ENCODE assay signal across 18 cellular contexts in genomic region chr1:13760921-13761320, GRCh38.
DNase-seq lines count a peak whose midpoint lies in the region; ATAC-seq and TF ChIP-seq lines count a peak whose summit lies in the region.
"Had no signal": no experiment of that assay in that cellular context is flagged by ENCODE, and none has a peak within 500 bp of the region (broad histone marks: within the 10 kb centered on the region; RNA-seq: fewer than 3 reads in every experiment).

No MANE protein-coding gene starts in this region.

- H3K9ac ChIP-seq in PC-3 (ENCODE audit: low read length) (no peak overlapping the region), parathyroid adenoma (no peak overlapping the region)

- CTCF ChIA-PET in PC-3 (lab: Charles Lee): interaction anchor here (0.5 kb wide), 1 partner anchor 12 kb away, joined by 3 read pairs; no protein-coding TSS in a partner anchor

- H3K36me3 Mint-ChIP-seq in activated T-cell treated with anti-CD3 and anti-CD28 coated beads, Interleukin-2, amount 50 U/mL, for 4 hours (ENCODE audit: insufficient read depth): peaks cover 5% of the 10 kb centered on the region

- no peaks in the 10 kb centered on the region for H3K9me2 ChIP-seq in PC-3 (replicated peaks; ENCODE audit: low read length)

- H3K27me3 Mint-ChIP-seq in activated T-cell treated with anti-CD3 and anti-CD28 coated beads, Interleukin-2, amount 50 U/mL, for 4 hours (ENCODE audit: low read depth): no peaks in the 10 kb centered on the region

- no TSS peak for BruUV-seq in PC-3 (replicated peaks; lab: Mats Ljungman, UMichigan)

- no peak overlapping the region for H3K4me2 ChIP-seq in PC-3 (ENCODE audit: low read length)
- H3K4me2 ChIP-seq in parathyroid adenoma (ENCODE audit: low read length): peak overlapping the region; percentile 9

- TF ChIP-seq CTCF in PC-3 (conservative IDR thresholded peaks at IDR 0.05; ENCODE audit: low read depth, low read length): no peak
- TF ChIP-seq CTCF in parathyroid adenoma (IDR thresholded peaks at IDR 0.05): no peak

- no peaks in the 10 kb centered on the region for H3K9me3 ChIP-seq in PC-3 (ENCODE audit: low read length)
- no peaks in the 10 kb centered on the region for H3K9me3 ChIP-seq in parathyroid adenoma (ENCODE audit: control insufficient read depth, low read length)
- H3K9me3 ChIP-seq: mucosa of descending colon, thoracic aorta had no signal

- no peak overlapping the region for H3K4me3 ChIP-seq in PC-3 (ENCODE audit: low read length)
- H3K4me3 ChIP-seq in parathyroid adenoma (ENCODE audit: low read depth, low read length): no peak overlapping the region
- H3K4me3 ChIP-seq: mucosa of descending colon, thoracic aorta had no signal

- POLR2A ChIA-PET in PC-3 (lab: Charles Lee; ENCODE audit: unreplicated experiment): no interaction called here

- H3K36me3 ChIP-seq in PC-3 (ENCODE audit: low read depth, low read length): peaks cover 9% of the 10 kb centered on the region; the same call in 1 of the 2 replicates
- H3K36me3 ChIP-seq in parathyroid adenoma (ENCODE audit: control insufficient read depth, insufficient read depth, low read length): no peaks in the 10 kb centered on the region
- H3K36me3 ChIP-seq: thoracic aorta had no signal

- H2AFZ ChIP-seq in PC-3 (ENCODE audit: low read length): no peak overlapping the region
- no peak overlapping the region for H2AFZ ChIP-seq in parathyroid adenoma

- ATAC-seq in PC-3: peak; percentile 27; the same call in 1 of the 2 replicates
- ATAC-seq in GM18861 (IDR thresholded peaks at IDR 0.05; ENCODE audit: unreplicated experiment): no peak
- ATAC-seq in activated T-cell treated with anti-CD3 and anti-CD28 coated beads, Interleukin-2, amount 50 U/mL, for 4 hours: no peak
- ATAC-seq: mucosa of descending colon had no signal

- no peaks in the 10 kb centered on the region for H3F3A ChIP-seq in PC-3 (ENCODE audit: low read length, unreplicated experiment)

- peak; percentile 30 for DNase-seq in HT-29 (ENCODE audit: low spot score)
- DNase-seq in PC-3: peak; percentile 41
- DNase-seq in iPS-NIHi11 (ENCODE audit: low spot score): peak; percentile 29
- no peak for DNase-seq in pons (ENCODE audit: low spot score)
- no peak for DNase-seq in globus pallidus (ENCODE audit: low spot score)
- no peak for DNase-seq in activated T-cell treated with anti-CD3 and anti-CD28 coated beads, Interleukin-2, amount 50 U/mL, for 4 hours
- DNase-seq: amygdala; DMS153; HCEC 1CT; mucosa of descending colon; NCI-H2029; NCI-H774; occipital lobe; stimulated activated CD4-positive, alpha-beta T cell treated with anti-CD3 and anti-CD28 coated beads, Interleukin-4, amount 100 ng/mL, for 4 hours had no signal

- no peak overlapping the region for H3K27ac ChIP-seq in PC-3 (ENCODE audit: low read length)
- no peak overlapping the region for H3K27ac ChIP-seq in parathyroid adenoma
- H3K27ac ChIP-seq: thoracic aorta had no signal

- peaks cover 52% of the 10 kb centered on the region for H3K4me1 ChIP-seq in PC-3 (ENCODE audit: insufficient read depth, low read length)
- peaks cover 13% of the 10 kb centered on the region for H3K4me1 ChIP-seq in parathyroid adenoma

- no peak overlapping the region for H3K4me3 Mint-ChIP-seq in activated T-cell treated with anti-CD3 and anti-CD28 coated beads, Interleukin-2, amount 50 U/mL, for 4 hours

- H4K20me1 ChIP-seq in PC-3 (ENCODE audit: low read length): peaks cover 73% of the 10 kb centered on the region

- H3K9me3 Mint-ChIP-seq in activated T-cell treated with anti-CD3 and anti-CD28 coated beads, Interleukin-2, amount 50 U/mL, for 4 hours: no peaks in the 10 kb centered on the region
- H3K9me3 Mint-ChIP-seq: activated T-helper 2 cell treated with anti-CD3 and anti-CD28 coated beads, Interferon-gamma antibody, Interleukin-2, Interleukin-4, amounts not matched to agents 10 μg/mL and 5 μg/mL and 100 μg/mL, durations not matched to agents 14 hours and 24 hours and 36 hours had no signal

- H3K79me2 ChIP-seq in PC-3 (ENCODE audit: low read length): peaks cover 100% of the 10 kb centered on the region
- H3K79me2 ChIP-seq in parathyroid adenoma: peaks cover 9% of the 10 kb centered on the region

- no peaks in the 10 kb centered on the region for H3K27me3 ChIP-seq in PC-3 (ENCODE audit: low read length)
- H3K27me3 ChIP-seq in parathyroid adenoma (ENCODE audit: control insufficient read depth, insufficient read depth, low read length): no peaks in the 10 kb centered on the region

- intact Hi-C loops in PC-3 (cut with micrococcal nuclease): no loop called here

- H3K4me1 Mint-ChIP-seq in activated T-cell treated with anti-CD3 and anti-CD28 coated beads, Interleukin-2, amount 50 U/mL, for 4 hours (ENCODE audit: low read depth): peaks cover 90% of the 10 kb centered on the region

Comparison
In these comparisons a context has a peak if more than half of its experiments do, and no peak if none do; other contexts are left out.
1. DNase-seq: peak in HT-29 (single experiment), PC-3 (single experiment) and iPS-NIHi11 (single experiment); none in pons (single experiment), globus pallidus (single experiment) and activated T-cell treated with anti-CD3 and anti-CD28 coated beads, Interleukin-2, amount 50 U/mL, for 4 hours (single experiment).